Comparison of ENCODE assay signal across 3 cellular contexts in genomic region chr12:116890330-116890729, GRCh38.
TF ChIP-seq lines count a peak whose summit lies in the region.

No MANE protein-coding gene starts in this region.

TF ChIP-seq in HEK293, 187 proteins besides CTCF, POLR2A, EP300 and RAD21:
- TF ChIP-seq SETDB1 (IDR thresholded peaks at IDR 0.05; ENCODE audit: insufficient read length, low read length) (peak; percentile 67), ZNF350 (tag by site-specific recombination; IDR thresholded peaks at IDR 0.05) (no peak), ZNF433 (tag by site-specific recombination; IDR thresholded peaks at IDR 0.05; ENCODE audit: low read depth) (no peak), ZNF202 (tag by site-specific recombination; IDR thresholded peaks at IDR 0.05; ENCODE audit: borderline replicate concordance) (peak; percentile 60; the same call in 1 of the 2 replicates), ZIC2 (tag by site-specific recombination; IDR thresholded peaks at IDR 0.05) (no peak), ZNF660 (tag by site-specific recombination; IDR thresholded peaks at IDR 0.05) (0 out of 2 replicates have a peak, but pooled peaks have one; percentile 50), ZNF830 (tag by site-specific recombination; IDR thresholded peaks at IDR 0.05; ENCODE audit: low read depth) (no peak), KLF1 (tag by site-specific recombination; IDR thresholded peaks at IDR 0.05) (no peak), ZNF580 (tag by site-specific recombination; IDR thresholded peaks at IDR 0.05) (peak; percentile 76; the same call in 1 of the 2 replicates), ZNF585B (tag by site-specific recombination; IDR thresholded peaks at IDR 0.05) (no peak), ZNF280C (tag by site-specific recombination; IDR thresholded peaks at IDR 0.05) (no peak), ZNF280D (tag by site-specific recombination; IDR thresholded peaks at IDR 0.05) (peak; percentile 97), ZBTB1 (tag by site-specific recombination; IDR thresholded peaks at IDR 0.05) (no peak)
TF ChIP-seq in HEK293: peak in this region for 5.

TF ChIP-seq in K562, 482 proteins besides CTCF, POLR2A, EP300 and RAD21 (continues in another document):
- TF ChIP-seq AFF1 (IDR thresholded peaks at IDR 0.05; ENCODE audit: low read depth in 1 of 2, partially characterized antibody in 2 of 2) (no peak), ZNF347 (CRISPR knock-in tag; IDR thresholded peaks at IDR 0.05; ENCODE audit: low read depth) (no peak), ZNF512 (tag; IDR thresholded peaks at IDR 0.05) (no peak), TFE3 (CRISPR knock-in tag; IDR thresholded peaks at IDR 0.05) (no peak), ZNF75A (CRISPR knock-in tag; IDR thresholded peaks at IDR 0.05) (no peak), RCOR1 (IDR thresholded peaks at IDR 0.05; ENCODE audit: borderline replicate concordance in 1 of 2, low read depth in 2 of 2, low read length in 2 of 2) (0 out of 4 replicates have a peak, but pooled peaks of 1 of the 2 experiments have one; percentile 16), NFXL1 (CRISPR knock-in tag; IDR thresholded peaks at IDR 0.05) (no peak), RBM25 (IDR thresholded peaks at IDR 0.05; ENCODE audit: low read depth, low read length, severe bottlenecking) (peak; percentile 87), REST (CRISPR knock-in tag; IDR thresholded peaks at IDR 0.05; ENCODE audit: low read depth) (no peak), TEAD2 (tag; IDR thresholded peaks at IDR 0.05) (no peak), PTBP1 (IDR thresholded peaks at IDR 0.05; ENCODE audit: low read depth, low read length) (0 out of 2 replicates have a peak, but pooled peaks have one; percentile 34)

TF ChIP-seq in H1, 55 proteins besides CTCF, POLR2A, EP300 and RAD21:
- TF ChIP-seq KDM1A (IDR thresholded peaks at IDR 0.05; ENCODE audit: borderline replicate concordance, low read length) (peak; percentile 76; the same call in 1 of the 2 replicates), EGR1 (IDR thresholded peaks at IDR 0.05; ENCODE audit: borderline replicate concordance, low read depth, low read length) (no peak)
